ENCODE assay signal across 33 cellular contexts in the genomic region with DNA sequence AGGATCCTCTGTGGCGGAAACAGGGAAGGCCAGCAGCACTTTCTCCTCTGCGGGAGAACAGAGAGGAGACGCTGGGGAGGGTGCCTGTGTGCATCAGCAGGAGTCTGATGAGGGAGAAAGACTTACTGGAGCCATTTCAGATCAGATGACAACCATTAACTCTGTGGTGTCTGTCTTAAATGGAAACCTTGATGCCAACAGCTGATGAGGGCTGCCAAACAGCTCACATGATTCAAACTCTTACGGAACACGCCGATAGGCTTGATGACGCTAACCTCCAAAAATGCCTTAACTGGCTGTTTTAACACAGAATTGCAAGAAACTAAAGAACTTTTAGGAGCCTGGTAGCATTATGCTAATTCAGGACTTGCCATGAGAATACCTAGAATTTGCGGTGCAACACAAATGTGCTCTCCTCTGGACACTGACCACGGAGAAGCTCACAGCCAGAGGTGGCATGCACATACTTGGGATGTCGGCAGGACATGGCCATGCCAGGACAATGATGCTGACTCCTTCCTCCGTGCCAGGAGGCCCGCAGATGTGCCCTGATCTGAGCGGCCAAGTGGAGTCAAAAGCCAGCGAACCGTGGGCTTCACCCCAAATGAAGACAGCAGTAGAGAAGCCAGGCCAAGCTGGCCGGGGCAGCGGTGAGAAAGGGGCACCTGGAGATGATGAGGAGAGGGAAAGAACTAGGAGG.
DNase-seq lines count a peak whose midpoint lies in the region; ATAC-seq, FAIRE-seq and TF ChIP-seq lines count a peak whose summit lies in the region.
"Had no signal": no experiment of that assay in that cellular context is flagged by ENCODE, and none has a peak within 500 bp of the region (broad histone marks: within the 10 kb centered on the region; RNA-seq: fewer than 3 reads in every experiment).

No MANE protein-coding gene starts in this region.

- H3K9me3 Mint-ChIP-seq in progenitor cell of endocrine pancreas (ENCODE audit: low read depth): no peaks in the 10 kb centered on the region
- H3K9me3 Mint-ChIP-seq: activated naive CD8-positive, alpha-beta T cell treated with anti-CD3 and anti-CD28 coated beads for 36 hours; nephron progenitor cell had no signal

- H3K9me2 ChIP-seq in GM23248 (ENCODE audit: insufficient read depth): no peaks in the 10 kb centered on the region
- H3K9me2 ChIP-seq: SK-N-SH had no signal

- WGBS in GM23248 (ENCODE audit: low coverage in 1 of 2, low lambda C conversion rate in 2 of 2, missing lambda C conversion rate in 2 of 2), 2 experiments: 10 to 13% methylated on average over 17 of the region's 17 CpGs
- WGBS in stomach, 5 donors: 90 to 96% (median 93%) methylated on average over 16 to 17 of the region's 17 CpGs

- H3K36me3 Mint-ChIP-seq in progenitor cell of endocrine pancreas (ENCODE audit: insufficient read depth): peaks cover 30% of the 10 kb centered on the region
- H3K36me3 Mint-ChIP-seq: activated naive CD8-positive, alpha-beta T cell treated with anti-CD3 and anti-CD28 coated beads for 36 hours had no signal

- peak overlapping the region; percentile 86 for H3K27ac ChIP-seq in GM23248
- no peak overlapping the region for H3K27ac ChIP-seq in stomach
- H3K27ac ChIP-seq: ascending aorta, C4-2B, cardiac muscle cell, coronary artery had no signal

- peaks cover 15% of the 10 kb centered on the region for H3F3A ChIP-seq in GM23248 (ENCODE audit: insufficient read depth)

- H3K4me3 ChIP-seq in GM23248 (peak overlapping the region; percentile 31), fibroblast of pulmonary artery (replicated peaks; ENCODE audit: low read depth, low read length) (no peak overlapping the region), stomach (no peak overlapping the region)
- H3K4me3 ChIP-seq: ascending aorta, cardiac muscle cell, coronary artery, GM12878, thoracic aorta had no signal

- no peak for FAIRE-seq in GM12891 (lab: Jason Lieb, UNC)
- FAIRE-seq: GM12878, H1, HepG2, islet of Langerhans had no signal

- H3K4me1 ChIP-seq in GM23248 (ENCODE audit: insufficient read depth) (peaks cover 15% of the 10 kb centered on the region), stomach (peaks cover 0 to 7% (median 0%) of the 10 kb centered on the region in 4 donors)
- H3K4me1 ChIP-seq: ascending aorta had no signal

- peak overlapping the region; percentile 67 for H3K9ac ChIP-seq in GM23248
- H3K9ac ChIP-seq: SK-N-SH had no signal

- TF ChIP-seq POLR2A in GM12891 (IDR thresholded peaks at IDR 0.05; ENCODE audit: low read depth, low read length) (no peak), stomach (IDR thresholded peaks at IDR 0.05) (no peak)

- peak overlapping the region; percentile 54 for H2AFZ ChIP-seq in GM23248

- intact Hi-C loops in stomach (cut with DNase I; ENCODE audit: low total_unique reads): no loop called here

- DNase-seq in AG08396 (ENCODE audit: low spot score) (peak; percentile 20), GM23248 (peak; percentile 93), fibroblast of pulmonary artery (ENCODE audit: low read depth) (peak; percentile 85), progenitor cell of endocrine pancreas (ENCODE audit: low spot score, unreplicated experiment) (no peak), GM12891 (ENCODE audit: insufficient read length, low spot score) (no peak), stomach (no peak)
- DNase-seq in stimulated activated CD8-positive, alpha-beta memory T cell treated with anti-CD3 and anti-CD28 coated beads, Interleukin-4, amount 100 ng/mL, for 48 hours: no peak
- DNase-seq: activated CD4-positive, alpha-beta T cell treated with anti-CD3 and anti-CD28 coated beads for 1 hour; activated effector memory CD4-positive, alpha-beta T cell treated with anti-CD3 and anti-CD28 coated beads, Interleukin-2, amount 50 U/mL, for 16 hours; activated naive CD8-positive, alpha-beta T cell treated with anti-CD3 and anti-CD28 coated beads for 36 hours; activated T-cell treated with anti-CD3 and anti-CD28 coated beads for 4 hours; Caco-2; DND-41; Karpas-422; MV-4-11; NCI-H446 treated with DMSO at 0.1 percent for 48 hours; NCI-H82; nephron progenitor cell; right cardiac atrium; SK-N-SH; stimulated activated naive CD4-positive, alpha-beta T cell; T-helper 17 cell had no signal

- no peak for TF ChIP-seq EP300 in stomach (IDR thresholded peaks at IDR 0.05)

- TF ChIP-seq CTCF in fibroblast of pulmonary artery (IDR thresholded peaks at IDR 0.05; ENCODE audit: low read length, missing control alignments): no peak
- TF ChIP-seq CTCF in progenitor cell of endocrine pancreas (IDR thresholded peaks at IDR 0.05; ENCODE audit: unreplicated experiment): no peak
- TF ChIP-seq CTCF in stomach (IDR thresholded peaks at IDR 0.05): no peak

- H4K20me1 ChIP-seq in GM23248 (ENCODE audit: insufficient read depth): no peaks in the 10 kb centered on the region

- H3K27me3 ChIP-seq in GM23248 (replicated peaks; ENCODE audit: insufficient read depth): no peaks in the 10 kb centered on the region
- H3K27me3 ChIP-seq in stomach: no peaks in the 10 kb centered on the region
- H3K27me3 ChIP-seq: ascending aorta, cardiac muscle cell had no signal

- peaks cover 4% of the 10 kb centered on the region for H3K4me1 Mint-ChIP-seq in progenitor cell of endocrine pancreas (ENCODE audit: low read depth)
- H3K4me1 Mint-ChIP-seq: activated naive CD8-positive, alpha-beta T cell treated with anti-CD3 and anti-CD28 coated beads for 36 hours had no signal

- ATAC-seq in GM18498 (IDR thresholded peaks at IDR 0.05; ENCODE audit: unreplicated experiment): no peak
- ATAC-seq: esophagus mucosa, GM12878, HepG2, T-helper 17 cell had no signal

- H3K9me3 ChIP-seq in GM23248 (ENCODE audit: low read depth) (no peaks in the 10 kb centered on the region), stomach (no peaks in the 10 kb centered on the region)
- H3K9me3 ChIP-seq: ascending aorta, Caco-2, SK-N-SH, thoracic aorta had no signal

- H3K27ac Mint-ChIP-seq in progenitor cell of endocrine pancreas: peak overlapping the region; percentile 23
- H3K27ac Mint-ChIP-seq: activated naive CD8-positive, alpha-beta T cell treated with anti-CD3 and anti-CD28 coated beads for 36 hours; T-helper 17 cell had no signal

- no peaks in the 10 kb centered on the region for H3K79me2 ChIP-seq in GM23248 (ENCODE audit: insufficient read depth)

- H3K27me3 Mint-ChIP-seq in progenitor cell of endocrine pancreas: no peaks in the 10 kb centered on the region
- H3K27me3 Mint-ChIP-seq: activated naive CD8-positive, alpha-beta T cell treated with anti-CD3 and anti-CD28 coated beads for 36 hours had no signal

- H3K36me3 ChIP-seq in GM23248 (ENCODE audit: low read depth) (no peaks in the 10 kb centered on the region; the same call in 1 of the 2 replicates), stomach (peaks cover 6 to 73% (median 60%) of the 10 kb centered on the region in 4 donors)
- H3K36me3 ChIP-seq: cardiac muscle cell had no signal

- peak overlapping the region; percentile 67 for H3K4me2 ChIP-seq in GM23248 (ENCODE audit: unreplicated experiment)
- H3K4me2 ChIP-seq: SK-N-SH had no signal

- H3K4me3 Mint-ChIP-seq in progenitor cell of endocrine pancreas (ENCODE audit: low read depth): no peak overlapping the region
- H3K4me3 Mint-ChIP-seq: activated naive CD8-positive, alpha-beta T cell treated with anti-CD3 and anti-CD28 coated beads for 36 hours; nephron progenitor cell; T-helper 17 cell had no signal

- in situ Hi-C loops in GM23248 (cut with MboI): no loop called here

TF ChIP-seq in GM12891, 5 proteins besides CTCF, POLR2A, EP300 and RAD21:
- no peak for TF ChIP-seq TAF1 (IDR thresholded peaks at IDR 0.05; ENCODE audit: low read depth, low read length)
- no peak for TF ChIP-seq PAX5 (IDR thresholded peaks at IDR 0.05; ENCODE audit: insufficient read depth, low read length, severe bottlenecking)
- no peak for TF ChIP-seq POU2F2 (IDR thresholded peaks at IDR 0.05; ENCODE audit: low read depth, low read length)
- TF ChIP-seq POLR2AphosphoS5 (IDR thresholded peaks at IDR 0.05; ENCODE audit: low read depth, low read length): no peak
- no peak for TF ChIP-seq SPI1 (IDR thresholded peaks at IDR 0.05; ENCODE audit: low read depth, low read length)

Comparison
In these comparisons a context has a peak if more than half of its experiments do, and no peak if none do; other contexts are left out.
1. DNase-seq: peak in AG08396 (single experiment), GM23248 (single experiment) and fibroblast of pulmonary artery (single experiment); none in progenitor cell of endocrine pancreas (single experiment), GM12891 (single experiment), stomach (single experiment) and stimulated activated CD8-positive, alpha-beta memory T cell treated with anti-CD3 and anti-CD28 coated beads, Interleukin-4, amount 100 ng/mL, for 48 hours (single experiment).